ENCODE assay signal across 1 cellular context in the genomic region with DNA sequence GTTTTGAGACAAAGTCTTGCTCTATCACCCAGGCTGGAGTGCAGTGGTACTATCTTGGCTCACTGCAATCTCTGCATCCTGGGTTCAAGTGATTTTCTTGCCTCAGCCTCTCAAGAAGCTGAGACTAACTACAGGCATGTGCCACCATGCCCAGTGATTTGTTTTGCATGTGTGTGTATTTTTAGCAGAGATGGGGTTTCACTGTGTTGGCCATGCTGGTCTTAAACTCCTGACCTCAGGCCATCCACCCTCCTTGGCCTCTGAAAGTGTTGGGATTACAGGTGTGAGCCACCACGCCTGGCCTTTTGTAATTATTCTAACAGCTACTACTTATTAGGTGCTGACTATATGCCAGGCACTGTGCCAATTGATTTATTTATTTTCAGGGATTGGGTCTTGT. TPM values are rescaled to one million over a fixed set of nuclear protein-coding genes. Genes with fewer than 3 reads are reported as not detected.
"Had no signal": no experiment of that assay in that cellular context is flagged by ENCODE, and none has a peak within 500 bp of the region (broad histone marks: within the 10 kb centered on the region; RNA-seq: fewer than 3 reads in every experiment).

No MANE protein-coding gene starts in this region.

RNA-seq across cellular contexts. Expression of gene NPIPA7, which starts 25.3 kb away (rescaled TPM):
- total RNA-seq: mononuclear cell had no signal
